ENCODE assay signal across 8 cellular contexts in the genomic region with DNA sequence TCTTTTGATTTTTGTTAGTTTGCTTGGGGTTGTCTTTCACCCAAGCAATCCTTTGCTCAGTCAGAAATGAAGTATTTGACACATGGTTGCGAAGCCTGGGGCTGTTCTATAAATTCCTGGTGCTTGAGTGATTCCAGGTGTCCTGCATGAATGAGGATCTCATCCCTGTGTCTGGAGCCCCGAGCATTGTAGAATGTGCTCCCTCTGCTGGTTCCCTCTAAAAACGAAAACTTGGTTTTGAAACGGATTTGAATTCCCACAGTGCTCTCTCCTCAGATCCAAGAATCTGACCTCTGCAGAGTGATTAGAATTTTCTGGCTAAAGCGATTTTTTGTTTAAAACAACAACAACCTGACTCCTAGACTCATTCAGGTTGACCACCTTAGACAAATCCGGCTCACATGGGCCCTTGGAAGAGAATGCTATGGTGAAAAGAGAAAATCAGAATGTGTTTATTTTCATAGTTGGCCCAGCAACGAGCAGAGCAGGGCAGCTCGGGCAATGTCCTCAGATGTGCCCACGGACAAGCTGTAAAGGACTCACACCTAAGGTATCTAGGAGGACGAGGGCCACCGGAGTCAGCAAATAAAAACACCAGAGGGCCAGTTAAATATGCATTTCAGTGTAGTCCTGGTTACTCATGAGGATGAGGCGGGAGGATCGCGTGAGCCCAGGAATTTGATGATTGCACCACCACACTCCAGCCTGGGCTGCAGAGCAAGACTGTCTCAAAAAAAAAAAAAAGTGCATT. TPM values are rescaled to one million over a fixed set of nuclear protein-coding genes. Genes with fewer than 3 reads are reported as not detected.
DNase-seq lines count a peak whose midpoint lies in the region; ATAC-seq and TF ChIP-seq lines count a peak whose summit lies in the region.

No MANE protein-coding gene starts in this region.

- peaks cover 17% of the 10 kb centered on the region for H3K27me3 Mint-ChIP-seq in activated CD8-positive, alpha-beta T cell treated with anti-CD3 and anti-CD28 coated beads for 36 hours

- H3K27ac ChIP-seq in AG04450 (ENCODE audit: low read depth, low read length) (peak overlapping the region; percentile 82), left ventricle myocardium inferior (replicated peaks) (no peak overlapping the region), prostate gland (no peak overlapping the region)

- POLR2A ChIA-PET in AG04450 (lab: Yijun Ruan, JAX) = interaction anchor here (0.6 kb wide), 1 partner anchor 669 kb away, joined by 3 read pairs; no protein-coding TSS in a partner anchor
- POLR2A ChIA-PET in activated CD8-positive, alpha-beta T cell treated with anti-CD3 and anti-CD28 coated beads for 36 hours (lab: Charles Lee) = no interaction called here

- no peaks in the 10 kb centered on the region for H3K9me3 Mint-ChIP-seq in activated CD8-positive, alpha-beta T cell treated with anti-CD3 and anti-CD28 coated beads for 36 hours

- no peak for TF ChIP-seq POLR2A in prostate gland (IDR thresholded peaks at IDR 0.05)

- H3K4me1 Mint-ChIP-seq in activated CD8-positive, alpha-beta T cell treated with anti-CD3 and anti-CD28 coated beads for 36 hours (ENCODE audit: low read depth) = peaks cover 14% of the 10 kb centered on the region

- TF ChIP-seq CTCF in AG04450 (IDR thresholded peaks at IDR 0.05; ENCODE audit: low read depth, low read length) (peak; percentile 86), left ventricle myocardium inferior (IDR thresholded peaks at IDR 0.05; ENCODE audit: borderline replicate concordance) (peak; percentile 64), prostate gland (IDR thresholded peaks at IDR 0.05) (peak in 3 of 4 experiments; percentile 43 to 67 (median 48))
- TF ChIP-seq CTCF in activated CD8-positive, alpha-beta T cell treated with anti-CD3 and anti-CD28 coated beads for 36 hours (IDR thresholded peaks at IDR 0.05) = peak; percentile 86

- intact Hi-C loops in activated CD8-positive, alpha-beta T cell treated with anti-CD3 and anti-CD28 coated beads for 36 hours (cut with micrococcal nuclease) = loop anchor here (5.0 kb wide), 2 partner anchors 69 to 89 kb away; no protein-coding TSS in a partner anchor
- intact Hi-C loops in left ventricle myocardium inferior (cut with micrococcal nuclease) = no loop called here
- intact Hi-C loops in prostate gland (cut with DNase I) = no loop called here

- no peak overlapping the region for H3K4me3 Mint-ChIP-seq in activated CD8-positive, alpha-beta T cell treated with anti-CD3 and anti-CD28 coated beads for 36 hours

- CTCF ChIA-PET in AG04450 (lab: Charles Lee) = interaction anchor here (0.7 to 2.8 kb wide), 6 partner anchors 11 to 157 kb away, joined by 3 to 27 read pairs (median 10); no protein-coding TSS in a partner anchor
- CTCF ChIA-PET in activated CD8-positive, alpha-beta T cell treated with anti-CD3 and anti-CD28 coated beads for 36 hours (lab: Charles Lee) = interaction anchor here (0.7 to 3.6 kb wide), 12 partner anchors 10 to 91 kb away, joined by 3 to 22 read pairs (median 6); no protein-coding TSS in a partner anchor

- WGBS in prostate gland = 26% methylated on average over 14 of the region's 14 CpGs

- ATAC-seq in activated CD8-positive, alpha-beta T cell treated with anti-CD3 and anti-CD28 coated beads for 36 hours = peak; percentile 34
- ATAC-seq in GM21576 (IDR thresholded peaks at IDR 0.05; ENCODE audit: unreplicated experiment) = no peak
- no peak for ATAC-seq in GM18868 (IDR thresholded peaks at IDR 0.05; ENCODE audit: unreplicated experiment)

- no peaks in the 10 kb centered on the region for H3K36me3 Mint-ChIP-seq in activated CD8-positive, alpha-beta T cell treated with anti-CD3 and anti-CD28 coated beads for 36 hours (ENCODE audit: low read depth)

- H3K9me3 ChIP-seq in AG04450 (ENCODE audit: control insufficient read depth, insufficient read depth, low read length) = no peaks in the 10 kb centered on the region
- no peaks in the 10 kb centered on the region for H3K9me3 ChIP-seq in left ventricle myocardium inferior (replicated peaks)
- no peaks in the 10 kb centered on the region for H3K9me3 ChIP-seq in prostate gland

- H3K27ac Mint-ChIP-seq in activated CD8-positive, alpha-beta T cell treated with anti-CD3 and anti-CD28 coated beads for 36 hours = no peak overlapping the region

- DNase-seq in AG04450 (ENCODE audit: low read depth, low spot score) (peak; percentile 61), GM04503 (ENCODE audit: low read depth) (peak; percentile 87), NCI-H146 (lab: John Stamatoyannopoulos, UW) (peak; percentile 39), left ventricle myocardium inferior (no peak), prostate gland (ENCODE audit: low spot score) (peak; percentile 36)
- DNase-seq in activated CD8-positive, alpha-beta T cell treated with anti-CD3 and anti-CD28 coated beads for 36 hours = no peak

- H3K4me3 ChIP-seq in AG04450 (ENCODE audit: low read depth, low read length) = peak overlapping the region; percentile 47
- peak overlapping the region; percentile 22 for H3K4me3 ChIP-seq in left ventricle myocardium inferior
- no peak overlapping the region for H3K4me3 ChIP-seq in prostate gland

- H3K4me1 ChIP-seq in left ventricle myocardium inferior (peaks cover 13% of the 10 kb centered on the region), prostate gland (replicated peaks) (no peaks in the 10 kb centered on the region)

- H3K36me3 ChIP-seq in left ventricle myocardium inferior (no peaks in the 10 kb centered on the region), prostate gland (no peaks in the 10 kb centered on the region)

- H3K27me3 ChIP-seq in AG04450 (ENCODE audit: control insufficient read depth, insufficient read depth, low read length) = peaks cover 17% of the 10 kb centered on the region
- peaks cover 55% of the 10 kb centered on the region for H3K27me3 ChIP-seq in left ventricle myocardium inferior (ENCODE audit: low read depth)
- no peaks in the 10 kb centered on the region for H3K27me3 ChIP-seq in prostate gland (replicated peaks; ENCODE audit: insufficient read depth)

RNA-seq across cellular contexts. Expression of a gene that starts 8.7 kb away (rescaled TPM):
- not detected in 2 replicates for polyA plus RNA-seq in AG04450 (2011; rRNA removed)
- polyA minus RNA-seq in AG04450 (2011; rRNA and poly(A)+ RNA removed) = not detected in 2 replicates
- 1 to 10 TPM; 4.4 TPM for total RNA-seq in activated CD8-positive, alpha-beta T cell treated with anti-CD3 and anti-CD28 coated beads for 36 hours
- not detected for total RNA-seq in left ventricle myocardium inferior
- total RNA-seq in prostate gland = under 1 TPM; 0.09 to 0.91 TPM

Comparison
In these comparisons a context has a peak if more than half of its experiments do, and no peak if none do; other contexts are left out.
1. DNase-seq: peak in AG04450 (single experiment), GM04503 (single experiment), NCI-H146 (single experiment) and prostate gland (single experiment); none in activated CD8-positive, alpha-beta T cell treated with anti-CD3 and anti-CD28 coated beads for 36 hours (single experiment) and left ventricle myocardium inferior (single experiment).
2. H3K4me3 ChIP-seq: peak in AG04450 (single experiment) and left ventricle myocardium inferior (single experiment); none in prostate gland (0 of 2).
3. Peak in every context shown above with its lines, with median percentiles within 50 percentile points of each other: CTCF ChIP-seq.